21 cellular contexts compared by ENCODE assay signal in genomic region chr5:3302228-3302627, GRCh38.
DNase-seq lines count a peak whose midpoint lies in the region; ATAC-seq, FAIRE-seq and TF ChIP-seq lines count a peak whose summit lies in the region.
"Had no signal": no experiment of that assay in that cellular context is flagged by ENCODE, and none has a peak within 500 bp of the region (broad histone marks: within the 10 kb centered on the region; RNA-seq: fewer than 3 reads in every experiment).

No MANE protein-coding gene starts in this region.

- no peaks in the 10 kb centered on the region for H3K27me3 ChIP-seq in KMS-11 (ENCODE audit: insufficient read depth, low read depth)
- no peaks in the 10 kb centered on the region for H3K27me3 ChIP-seq in astrocyte (ENCODE audit: insufficient read depth, low read length)
- H3K27me3 ChIP-seq in hepatocyte: no peaks in the 10 kb centered on the region
- no peaks in the 10 kb centered on the region for H3K27me3 ChIP-seq in HAP-1 (ENCODE audit: low read depth)
- no peaks in the 10 kb centered on the region for H3K27me3 ChIP-seq in CD8-positive, alpha-beta T cell (ENCODE audit: insufficient read depth, low read length)

- H3K4me1 Mint-ChIP-seq in astrocyte (ENCODE audit: low read depth, unreplicated experiment): peaks cover 18% of the 10 kb centered on the region
- no peaks in the 10 kb centered on the region for H3K4me1 Mint-ChIP-seq in CD8-positive, alpha-beta T cell (ENCODE audit: low read depth)

- CTCF ChIA-PET in CD8-positive, alpha-beta T cell (lab: Charles Lee): no interaction called here

- no peak for ATAC-seq in GM19455 (IDR thresholded peaks at IDR 0.05; ENCODE audit: unreplicated experiment)
- no peak for ATAC-seq in CD8-positive, alpha-beta T cell

- H3K27ac ChIP-seq in KMS-11: peak overlapping the region; percentile 20; the same call in 1 of the 2 replicates
- no peak overlapping the region for H3K27ac ChIP-seq in astrocyte (ENCODE audit: low read depth, low read length)
- peak overlapping the region; percentile 23 for H3K27ac ChIP-seq in hepatocyte
- no peak overlapping the region for H3K27ac ChIP-seq in CD8-positive, alpha-beta T cell (ENCODE audit: low read depth, low read length)

- H3K4me2 ChIP-seq in KMS-11 (peak overlapping the region; percentile 46), astrocyte (ENCODE audit: low read length) (no peak overlapping the region), hepatocyte (no peak overlapping the region)
- H3K4me2 ChIP-seq: SK-N-SH had no signal

- no peaks in the 10 kb centered on the region for H3K36me3 ChIP-seq in KMS-11 (ENCODE audit: insufficient read depth)
- H3K36me3 ChIP-seq in astrocyte (ENCODE audit: insufficient read depth, low read length): no peaks in the 10 kb centered on the region
- H3K36me3 ChIP-seq in hepatocyte (replicated peaks; ENCODE audit: insufficient read depth, low read depth): no peaks in the 10 kb centered on the region
- H3K36me3 ChIP-seq in HAP-1 (replicated peaks): no peaks in the 10 kb centered on the region
- H3K36me3 ChIP-seq in CD8-positive, alpha-beta T cell (ENCODE audit: insufficient read depth, low read length): no peaks in the 10 kb centered on the region

- DNase-seq in astrocyte (ENCODE audit: low read depth): no peak
- no peak for DNase-seq in hepatocyte (ENCODE audit: low spot score)
- peak; percentile 73 for DNase-seq in renal cortical epithelial cell (ENCODE audit: low read depth)
- no peak for DNase-seq in HAP-1 (ENCODE audit: low spot score in 2 of 2)
- no peak for DNase-seq in CD8-positive, alpha-beta T cell
- DNase-seq: Calu3; CD4-positive, alpha-beta memory T cell; DMS153; KBM-7; NCI-H1694; NCI-H2081; NCI-H446 treated with DMSO at 0.1 percent for 48 hours; NCI-H526 treated with DMSO at 0.1 percent for 48 hours; OCI-M1; SHP77; SK-N-SH had no signal

- H3K4me3 ChIP-seq in KMS-11 (IDR thresholded peaks at IDR 0.05; ENCODE audit: insufficient read depth, low read depth, low read length): no peak overlapping the region
- no peak overlapping the region for H3K4me3 ChIP-seq in astrocyte (ENCODE audit: insufficient read depth, low read depth, low read length)
- H3K4me3 ChIP-seq in hepatocyte: no peak overlapping the region
- H3K4me3 ChIP-seq in HAP-1: no peak overlapping the region
- no peak overlapping the region for H3K4me3 ChIP-seq in CD8-positive, alpha-beta T cell (ENCODE audit: low read depth, low read length)

- H3K9me3 Mint-ChIP-seq in astrocyte (ENCODE audit: unreplicated experiment): peaks cover 3% of the 10 kb centered on the region
- H3K9me3 Mint-ChIP-seq in CD8-positive, alpha-beta T cell: peaks cover 4% of the 10 kb centered on the region

- H4K20me1 ChIP-seq in KMS-11 (ENCODE audit: insufficient read depth): no peaks in the 10 kb centered on the region
- H4K20me1 ChIP-seq in astrocyte (ENCODE audit: insufficient read depth, low read length): no peaks in the 10 kb centered on the region
- H4K20me1 ChIP-seq in hepatocyte (ENCODE audit: insufficient read depth, poor library complexity, severe bottlenecking): no peaks in the 10 kb centered on the region

- peaks cover 2% of the 10 kb centered on the region for H3K36me3 Mint-ChIP-seq in astrocyte (ENCODE audit: low read depth, unreplicated experiment)
- no peaks in the 10 kb centered on the region for H3K36me3 Mint-ChIP-seq in CD8-positive, alpha-beta T cell
- H3K36me3 Mint-ChIP-seq: CD4-positive, alpha-beta memory T cell had no signal

- H2AFZ ChIP-seq in KMS-11 (ENCODE audit: low read depth) (peak overlapping the region; percentile 28; the same call in 1 of the 2 replicates), astrocyte (ENCODE audit: low read depth, low read length) (no peak overlapping the region), hepatocyte (no peak overlapping the region)

- WGBS in hepatocyte (ENCODE audit: low lambda C conversion rate, missing lambda C conversion rate): 46% methylated on average over 1 of the region's 1 CpG

- POLR2A ChIA-PET in CD8-positive, alpha-beta T cell (lab: Charles Lee): no interaction called here

- no peak overlapping the region for H3K4me3 Mint-ChIP-seq in astrocyte (ENCODE audit: unreplicated experiment)
- no peak overlapping the region for H3K4me3 Mint-ChIP-seq in CD8-positive, alpha-beta T cell
- H3K4me3 Mint-ChIP-seq: CD4-positive, alpha-beta memory T cell had no signal

- in situ Hi-C loops in HAP-1 (cut with MboI; ENCODE audit: low sequenced_read_pairs): no loop called here

- H3K9ac ChIP-seq in KMS-11: no peak overlapping the region
- no peak overlapping the region for H3K9ac ChIP-seq in astrocyte (ENCODE audit: low read length)
- H3K9ac ChIP-seq: SK-N-SH had no signal

- H3K4me1 ChIP-seq in KMS-11 (ENCODE audit: low read depth, poor library complexity, severe bottlenecking) (peaks cover 57% of the 10 kb centered on the region), astrocyte (ENCODE audit: insufficient read depth, low read length) (peaks cover 2% of the 10 kb centered on the region), hepatocyte (ENCODE audit: insufficient read depth) (no peaks in the 10 kb centered on the region), HAP-1 (no peaks in the 10 kb centered on the region)
- no peaks in the 10 kb centered on the region for H3K4me1 ChIP-seq in CD8-positive, alpha-beta T cell (ENCODE audit: insufficient read depth, low read length)

- H3K79me2 ChIP-seq in KMS-11 (ENCODE audit: insufficient read depth, low read depth) (no peaks in the 10 kb centered on the region), astrocyte (ENCODE audit: insufficient read depth, low read length) (no peaks in the 10 kb centered on the region), hepatocyte (no peaks in the 10 kb centered on the region)

- no peak for FAIRE-seq in astrocyte (lab: Jason Lieb, UNC)
- FAIRE-seq: G401.6, GM12892, H1 had no signal

- no peaks in the 10 kb centered on the region for H3K9me3 ChIP-seq in astrocyte (ENCODE audit: insufficient read depth, low read depth, low read length)
- no peaks in the 10 kb centered on the region for H3K9me3 ChIP-seq in hepatocyte (ENCODE audit: low read depth)
- no peaks in the 10 kb centered on the region for H3K9me3 ChIP-seq in HAP-1
- no peaks in the 10 kb centered on the region for H3K9me3 ChIP-seq in CD8-positive, alpha-beta T cell (ENCODE audit: low read length)
- H3K9me3 ChIP-seq: SK-N-SH had no signal

- no peaks in the 10 kb centered on the region for H3K9me2 ChIP-seq in hepatocyte (replicated peaks; ENCODE audit: insufficient read depth)
- H3K9me2 ChIP-seq: SK-N-SH had no signal

- H3K27me3 Mint-ChIP-seq in astrocyte (ENCODE audit: low read depth, unreplicated experiment): peaks cover 10% of the 10 kb centered on the region
- H3K27me3 Mint-ChIP-seq in CD8-positive, alpha-beta T cell (ENCODE audit: low read depth): peaks cover 6% of the 10 kb centered on the region
- H3K27me3 Mint-ChIP-seq: CD4-positive, alpha-beta memory T cell had no signal

- TF ChIP-seq CTCF in KMS-11 (conservative IDR thresholded peaks at IDR 0.05; ENCODE audit: low read depth, low read length) (no peak), astrocyte (IDR thresholded peaks at IDR 0.05; ENCODE audit: insufficient read depth, low read depth, low read length) (no peak), hepatocyte (IDR thresholded peaks at IDR 0.05; ENCODE audit: poor library complexity) (no peak)
- TF ChIP-seq CTCF in CD8-positive, alpha-beta T cell (IDR thresholded peaks at IDR 0.05): no peak

- H3K27ac Mint-ChIP-seq in astrocyte (ENCODE audit: unreplicated experiment): peak overlapping the region; percentile 41
- no peak overlapping the region for H3K27ac Mint-ChIP-seq in CD8-positive, alpha-beta T cell
- H3K27ac Mint-ChIP-seq: CD4-positive, alpha-beta memory T cell had no signal

- intact Hi-C loops in CD8-positive, alpha-beta T cell (cut with DNase I, micrococcal nuclease): no loop called here

Comparison
In these comparisons a context has a peak if more than half of its experiments do, and no peak if none do; other contexts are left out.
1. H3K27ac ChIP-seq: peak in KMS-11 (single experiment) and hepatocyte (single experiment); none in astrocyte (single experiment) and CD8-positive, alpha-beta T cell (single experiment).